10 cellular contexts compared by ENCODE assay signal in the genomic region with DNA sequence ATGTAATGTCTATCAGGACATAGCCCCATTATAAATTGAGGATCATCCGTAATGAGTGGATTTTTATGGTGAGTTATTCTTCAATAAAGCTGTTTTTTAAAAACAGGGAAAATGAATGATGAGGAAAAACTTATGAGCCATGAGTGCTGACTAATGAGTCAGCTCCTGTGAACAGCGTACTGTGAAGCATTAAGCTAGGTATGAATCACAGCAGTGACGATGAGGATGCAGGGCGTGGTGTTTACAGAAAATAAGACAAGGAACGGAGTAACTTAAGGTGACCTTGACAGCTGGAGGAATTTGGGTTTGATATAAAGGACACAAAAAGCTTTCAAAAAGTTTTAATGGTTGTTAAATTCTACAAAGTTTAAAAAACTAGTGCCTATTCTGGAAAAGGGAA.
DNase-seq lines count a peak whose midpoint lies in the region; ATAC-seq and TF ChIP-seq lines count a peak whose summit lies in the region.
"Had no signal": no experiment of that assay in that cellular context is flagged by ENCODE, and none has a peak within 500 bp of the region (broad histone marks: within the 10 kb centered on the region; RNA-seq: fewer than 3 reads in every experiment).

No MANE protein-coding gene starts in this region.

- no peak overlapping the region for H4K91ac ChIP-seq in mesenchymal stem cell (ENCODE audit: low read length)

- peak overlapping the region; percentile 46 for H3K9ac ChIP-seq in mesenchymal stem cell (ENCODE audit: low read length)

- H3K79me1 ChIP-seq in mesenchymal stem cell (replicated peaks; ENCODE audit: low read length, poor library complexity, severe bottlenecking): no peaks in the 10 kb centered on the region

- TF ChIP-seq CTCF in BJ (IDR thresholded peaks at IDR 0.05; ENCODE audit: insufficient read depth, low read depth, low read length): no peak
- no peak for TF ChIP-seq CTCF in GM13976 (IDR thresholded peaks at IDR 0.05; ENCODE audit: borderline replicate concordance, control extremely low read depth, extremely low read depth, insufficient read depth, missing control alignments)

- H3K36me3 ChIP-seq in BJ (ENCODE audit: control insufficient read depth, insufficient read depth, low read length) (no peaks in the 10 kb centered on the region), mesenchymal stem cell (ENCODE audit: control insufficient read depth in 1 of 2, insufficient read depth in 2 of 2, low read depth in 1 of 2, low read length in 2 of 2) (no peaks in the 10 kb centered on the region)

- no peaks in the 10 kb centered on the region for H3K9me3 Mint-ChIP-seq in activated T-helper 1 cell treated with anti-CD3 and anti-CD28 coated beads, Interleukin-12 subunit alpha, Interleukin-12 subunit beta, Interleukin-2, Interleukin-4 antibody, amounts not matched to agents 30 ng/mL and 10 ng/mL and 1 ng/mL, durations not matched to agents 14 hours and 24 hours and 36 hours
- H3K9me3 Mint-ChIP-seq: stimulated activated naive CD8-positive, alpha-beta T cell treated with anti-CD3 and anti-CD28 coated beads, Interleukin-15, amount 100 ng/mL, for 72 hours had no signal

- H3K27me3 Mint-ChIP-seq in activated T-helper 1 cell treated with anti-CD3 and anti-CD28 coated beads, Interleukin-12 subunit alpha, Interleukin-12 subunit beta, Interleukin-2, Interleukin-4 antibody, amounts not matched to agents 30 ng/mL and 10 ng/mL and 1 ng/mL, durations not matched to agents 14 hours and 24 hours and 36 hours (ENCODE audit: insufficient read depth): peaks cover 3% of the 10 kb centered on the region

- H3K27ac ChIP-seq in mesenchymal stem cell (ENCODE audit: low read length, poor library complexity, severe bottlenecking): no peak overlapping the region

- no peak overlapping the region for H2AFZ ChIP-seq in mesenchymal stem cell (ENCODE audit: low read depth, low read length)

- H2BK5ac ChIP-seq in mesenchymal stem cell (ENCODE audit: low read depth, low read length, poor library complexity, severe bottlenecking): no peak overlapping the region

- H2BK120ac ChIP-seq in mesenchymal stem cell (ENCODE audit: low read depth, low read length): no peak overlapping the region

- no peak overlapping the region for H3K4me2 ChIP-seq in mesenchymal stem cell (ENCODE audit: low read length, poor library complexity, severe bottlenecking)

- DNase-seq in BJ (ENCODE audit: low read depth) (peak; percentile 70), NCI-H226 (peak; percentile 82), dedifferentiated amniotic fluid mesenchymal stem cell (ENCODE audit: extremely low spot score) (peak; percentile 85), mesenchymal stem cell (peak; percentile 38), GM13976 (ENCODE audit: low spot score) (no peak)
- no peak for DNase-seq in activated CD8-positive, alpha-beta memory T cell treated with anti-CD3 and anti-CD28 coated beads for 24 hours
- DNase-seq in activated T-helper 1 cell treated with anti-CD3 and anti-CD28 coated beads, Interleukin-12 subunit alpha, Interleukin-12 subunit beta, Interleukin-2, Interleukin-4 antibody, amounts not matched to agents 30 ng/mL and 10 ng/mL and 1 ng/mL, durations not matched to agents 14 hours and 24 hours and 36 hours (ENCODE audit: low spot score): no peak
- DNase-seq: activated T-cell treated with anti-CD3 and anti-CD28 coated beads for 4 hours; stimulated activated naive CD8-positive, alpha-beta T cell treated with anti-CD3 and anti-CD28 coated beads, Interleukin-15, amount 100 ng/mL, for 72 hours had no signal

- CTCF ChIA-PET in BJ (lab: Yijun Ruan, JAX): interaction anchor here (0.5 kb wide), 1 partner anchor 628 kb away, joined by 4 read pairs; no protein-coding TSS in a partner anchor

- no peak overlapping the region for H3K27ac Mint-ChIP-seq in activated T-helper 1 cell treated with anti-CD3 and anti-CD28 coated beads, Interleukin-12 subunit alpha, Interleukin-12 subunit beta, Interleukin-2, Interleukin-4 antibody, amounts not matched to agents 30 ng/mL and 10 ng/mL and 1 ng/mL, durations not matched to agents 14 hours and 24 hours and 36 hours
- H3K27ac Mint-ChIP-seq: stimulated activated naive CD8-positive, alpha-beta T cell treated with anti-CD3 and anti-CD28 coated beads, Interleukin-15, amount 100 ng/mL, for 72 hours had no signal

- WGBS in mesenchymal stem cell: 14% methylated on average over 5 of the region's 5 CpGs

- no peak overlapping the region for H2BK12ac ChIP-seq in mesenchymal stem cell (ENCODE audit: low read length in 2 of 2)

- H3K4me1 ChIP-seq in mesenchymal stem cell (ENCODE audit: control insufficient read depth, insufficient read depth, low read depth, low read length): peaks cover 8% of the 10 kb centered on the region

- no peak overlapping the region for H4K8ac ChIP-seq in mesenchymal stem cell (ENCODE audit: low read length)

- no peaks in the 10 kb centered on the region for H3K4me1 Mint-ChIP-seq in activated T-helper 1 cell treated with anti-CD3 and anti-CD28 coated beads, Interleukin-12 subunit alpha, Interleukin-12 subunit beta, Interleukin-2, Interleukin-4 antibody, amounts not matched to agents 30 ng/mL and 10 ng/mL and 1 ng/mL, durations not matched to agents 14 hours and 24 hours and 36 hours (ENCODE audit: low read depth)
- H3K4me1 Mint-ChIP-seq: stimulated activated naive CD8-positive, alpha-beta T cell treated with anti-CD3 and anti-CD28 coated beads, Interleukin-15, amount 100 ng/mL, for 72 hours had no signal

- H3K27me3 ChIP-seq in BJ (ENCODE audit: control insufficient read depth, insufficient read depth, low read length) (no peaks in the 10 kb centered on the region), mesenchymal stem cell (ENCODE audit: control insufficient read depth in 1 of 2, insufficient read depth in 1 of 2, low read length in 2 of 2) (no peaks in the 10 kb centered on the region)

- no peak overlapping the region for H3K4ac ChIP-seq in mesenchymal stem cell (ENCODE audit: low read depth in 1 of 2, low read length in 2 of 2)

- no peak overlapping the region for H2AK5ac ChIP-seq in mesenchymal stem cell (ENCODE audit: low read length, severe bottlenecking)

- H3K4me3 ChIP-seq in BJ (ENCODE audit: low read depth, low read length): no peak overlapping the region
- no peak overlapping the region for H3K4me3 ChIP-seq in mesenchymal stem cell (ENCODE audit: insufficient read depth in 1 of 2, low read depth in 1 of 2, low read length in 2 of 2)

- no peak overlapping the region for H2BK15ac ChIP-seq in mesenchymal stem cell (ENCODE audit: low read depth, poor library complexity, severe bottlenecking)

- no peak overlapping the region for H3K18ac ChIP-seq in mesenchymal stem cell (ENCODE audit: low read depth in 1 of 2, low read length in 2 of 2)

- no peaks in the 10 kb centered on the region for H3K36me3 Mint-ChIP-seq in activated T-helper 1 cell treated with anti-CD3 and anti-CD28 coated beads, Interleukin-12 subunit alpha, Interleukin-12 subunit beta, Interleukin-2, Interleukin-4 antibody, amounts not matched to agents 30 ng/mL and 10 ng/mL and 1 ng/mL, durations not matched to agents 14 hours and 24 hours and 36 hours (ENCODE audit: low read depth)

- H3K4me3 Mint-ChIP-seq in activated T-helper 1 cell treated with anti-CD3 and anti-CD28 coated beads, Interleukin-12 subunit alpha, Interleukin-12 subunit beta, Interleukin-2, Interleukin-4 antibody, amounts not matched to agents 30 ng/mL and 10 ng/mL and 1 ng/mL, durations not matched to agents 14 hours and 24 hours and 36 hours: no peak overlapping the region
- H3K4me3 Mint-ChIP-seq: stimulated activated naive CD8-positive, alpha-beta T cell treated with anti-CD3 and anti-CD28 coated beads, Interleukin-15, amount 100 ng/mL, for 72 hours had no signal

- H3K14ac ChIP-seq in mesenchymal stem cell (ENCODE audit: low read length in 2 of 2): no peak overlapping the region

- ATAC-seq in HG02870 (IDR thresholded peaks at IDR 0.05; ENCODE audit: unreplicated experiment): no peak

- in situ Hi-C loops in GM13976 (cut with MboI; ENCODE audit: low sequenced_read_pairs, unreplicated experiment): no loop called here

- no peak overlapping the region for H3K23ac ChIP-seq in mesenchymal stem cell (ENCODE audit: low read length in 2 of 2)

- POLR2A ChIA-PET in BJ (lab: Charles Lee): no interaction called here

- intact Hi-C loops in activated T-helper 1 cell treated with anti-CD3 and anti-CD28 coated beads, Interleukin-12 subunit alpha, Interleukin-12 subunit beta, Interleukin-2, Interleukin-4 antibody, amounts not matched to agents 30 ng/mL and 10 ng/mL and 1 ng/mL, durations not matched to agents 14 hours and 24 hours and 36 hours (cut with micrococcal nuclease): no loop called here

- no peaks in the 10 kb centered on the region for H3K9me3 ChIP-seq in mesenchymal stem cell (ENCODE audit: control insufficient read depth, low read length)

Comparison
In these comparisons a context has a peak if more than half of its experiments do, and no peak if none do; other contexts are left out.
1. DNase-seq: peak in BJ (single experiment), NCI-H226 (single experiment), dedifferentiated amniotic fluid mesenchymal stem cell (single experiment) and mesenchymal stem cell (single experiment); none in activated CD8-positive, alpha-beta memory T cell treated with anti-CD3 and anti-CD28 coated beads for 24 hours (single experiment), GM13976 (single experiment) and activated T-helper 1 cell treated with anti-CD3 and anti-CD28 coated beads, Interleukin-12 subunit alpha, Interleukin-12 subunit beta, Interleukin-2, Interleukin-4 antibody, amounts not matched to agents 30 ng/mL and 10 ng/mL and 1 ng/mL, durations not matched to agents 14 hours and 24 hours and 36 hours (single experiment).